ENCODE assay signal across 1 cellular context in the genomic region with DNA sequence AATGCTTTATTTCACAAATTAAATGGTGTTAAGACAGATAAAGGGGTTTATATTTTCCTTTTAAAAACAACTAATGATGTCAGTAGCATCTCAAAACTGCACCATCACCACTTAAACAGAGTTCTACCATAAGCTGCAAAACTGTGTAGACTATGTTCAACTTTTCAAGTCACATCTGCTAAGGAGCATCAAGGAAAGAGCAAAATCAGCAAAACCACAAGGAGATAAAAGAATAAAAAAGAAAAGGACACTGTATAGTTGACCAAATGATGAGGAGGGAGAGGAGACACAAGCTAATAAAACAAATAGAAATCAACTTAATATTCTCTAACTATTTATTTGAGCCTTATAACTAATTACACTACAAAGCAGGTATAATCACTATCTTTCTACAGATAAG.
TF ChIP-seq lines count a peak whose summit lies in the region.

No MANE protein-coding gene starts in this region.

TF ChIP-seq in H1, 55 proteins besides CTCF, POLR2A, EP300 and RAD21:
- TF ChIP-seq HDAC2 (IDR thresholded peaks at IDR 0.05; ENCODE audit: borderline replicate concordance in 1 of 2, low read depth in 2 of 2, low read length in 2 of 2) (no peak), RNF2 (IDR thresholded peaks at IDR 0.05; ENCODE audit: borderline replicate concordance, low read depth, low read length, missing control alignments, poor library complexity, severe bottlenecking) (no peak), SRF (IDR thresholded peaks at IDR 0.05; ENCODE audit: low read depth, low read length) (no peak), BACH1 (IDR thresholded peaks at IDR 0.05; ENCODE audit: low read length) (no peak), POU5F1 (IDR thresholded peaks at IDR 0.05; ENCODE audit: low read depth, low read length) (no peak), SP2 (IDR thresholded peaks at IDR 0.05; ENCODE audit: low read length) (no peak), ASH2L (IDR thresholded peaks at IDR 0.05; ENCODE audit: low read length) (no peak), SP4 (IDR thresholded peaks at IDR 0.05; ENCODE audit: low read length) (no peak), CTBP2 (IDR thresholded peaks at IDR 0.05; ENCODE audit: borderline replicate concordance, insufficient read depth, insufficient read length, low read length) (no peak), GTF2F1 (IDR thresholded peaks at IDR 0.05; ENCODE audit: borderline replicate concordance, low read depth, low read length) (no peak), RXRA (IDR thresholded peaks at IDR 0.05; ENCODE audit: insufficient read depth, low read depth, low read length) (no peak), TAF7 (optimal IDR thresholded peaks at IDR 0.05; ENCODE audit: borderline replicate concordance, low read depth, low read length) (no peak), KDM4A (IDR thresholded peaks at IDR 0.05; ENCODE audit: low read depth, low read length, severe bottlenecking) (no peak), GABPA (IDR thresholded peaks at IDR 0.05; ENCODE audit: borderline replicate concordance, insufficient read depth, low read length) (no peak), YY1 (IDR thresholded peaks at IDR 0.05; ENCODE audit: low read depth, low read length) (no peak), CBX8 (IDR thresholded peaks at IDR 0.05; ENCODE audit: borderline replicate concordance, low read depth, low read length) (no peak), SP1 (IDR thresholded peaks at IDR 0.05; ENCODE audit: low read depth, low read length) (no peak), NANOG (IDR thresholded peaks at IDR 0.05; ENCODE audit: insufficient read depth, low read depth, low read length, poor library complexity, severe bottlenecking) (no peak)
- TF ChIP-seq, protein P1, sequence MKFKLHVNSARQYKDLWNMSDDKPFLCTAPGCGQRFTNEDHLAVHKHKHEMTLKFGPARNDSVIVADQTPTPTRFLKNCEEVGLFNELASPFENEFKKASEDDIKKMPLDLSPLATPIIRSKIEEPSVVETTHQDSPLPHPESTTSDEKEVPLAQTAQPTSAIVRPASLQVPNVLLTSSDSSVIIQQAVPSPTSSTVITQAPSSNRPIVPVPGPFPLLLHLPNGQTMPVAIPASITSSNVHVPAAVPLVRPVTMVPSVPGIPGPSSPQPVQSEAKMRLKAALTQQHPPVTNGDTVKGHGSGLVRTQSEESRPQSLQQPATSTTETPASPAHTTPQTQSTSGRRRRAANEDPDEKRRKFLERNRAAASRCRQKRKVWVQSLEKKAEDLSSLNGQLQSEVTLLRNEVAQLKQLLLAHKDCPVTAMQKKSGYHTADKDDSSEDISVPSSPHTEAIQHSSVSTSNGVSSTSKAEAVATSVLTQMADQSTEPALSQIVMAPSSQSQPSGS (IDR thresholded peaks at IDR 0.05; ENCODE audit: low read length) = no peak
- TF ChIP-seq, protein P2, sequence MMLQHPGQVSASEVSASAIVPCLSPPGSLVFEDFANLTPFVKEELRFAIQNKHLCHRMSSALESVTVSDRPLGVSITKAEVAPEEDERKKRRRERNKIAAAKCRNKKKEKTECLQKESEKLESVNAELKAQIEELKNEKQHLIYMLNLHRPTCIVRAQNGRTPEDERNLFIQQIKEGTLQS (IDR thresholded peaks at IDR 0.05; ENCODE audit: insufficient read depth, low read depth, low read length) = no peak
